8 cellular contexts compared by ENCODE assay signal in the genomic region with DNA sequence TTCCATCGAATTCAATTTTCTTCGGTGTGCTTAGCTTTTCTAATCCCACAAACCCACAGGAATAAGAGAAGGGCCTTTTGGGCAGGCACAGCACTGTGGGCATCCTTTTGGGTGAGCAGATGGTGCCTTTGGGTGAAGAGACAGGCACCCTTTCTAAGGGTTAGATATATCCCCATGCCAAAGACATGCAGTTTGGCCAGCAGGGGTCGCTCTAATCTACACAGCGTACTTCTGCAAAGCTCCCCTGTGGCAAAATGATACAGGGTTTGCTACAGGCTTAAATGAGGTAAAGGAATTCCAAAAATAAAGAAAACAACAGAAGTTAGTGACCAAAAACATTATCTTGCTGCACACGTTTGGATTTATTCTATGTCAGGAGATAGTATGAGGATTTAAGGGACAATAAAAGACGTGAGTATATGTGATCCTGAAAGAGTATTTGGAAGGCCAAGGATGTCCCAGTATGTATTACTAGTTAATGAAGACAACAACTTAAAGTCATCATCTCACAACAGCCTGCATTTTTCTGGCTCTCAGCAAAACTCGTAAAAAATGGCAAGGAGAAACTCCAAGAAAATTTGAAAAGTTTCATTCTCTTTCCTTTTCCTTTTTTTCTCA. TPM values are rescaled to one million over a fixed set of nuclear protein-coding genes. Genes with fewer than 3 reads are reported as not detected.
DNase-seq lines count a peak whose midpoint lies in the region; ATAC-seq and TF ChIP-seq lines count a peak whose summit lies in the region.

No MANE protein-coding gene starts in this region.

- ATAC-seq in GM21723 (IDR thresholded peaks at IDR 0.05; ENCODE audit: unreplicated experiment) (peak; percentile 83), esophagus mucosa (peak; percentile 69)

- H3K4me3 ChIP-seq in neutrophil (ENCODE audit: low read depth in 1 of 2, low read length in 1 of 2) = no peak overlapping the region

- no peaks in the 10 kb centered on the region for H3K9me3 ChIP-seq in neutrophil

- DNase-seq in DMS53 (lab: John Stamatoyannopoulos, UW) (peak; percentile 80), NCI-H146 (lab: John Stamatoyannopoulos, UW) (peak; percentile 54), middle frontal gyrus (ENCODE audit: extremely low spot score, low spot score) (no peak), NCI-H1092 (lab: John Stamatoyannopoulos, UW) (no peak)
- peak; percentile 28 for DNase-seq in activated CD4-positive, alpha-beta T cell treated with anti-CD3 and anti-CD28 coated beads, Interleukin-2, amount 50 U/mL, for 1 hour

- H3K4me1 ChIP-seq in neutrophil (ENCODE audit: control insufficient read depth in 1 of 2, insufficient read depth in 1 of 2, low read depth in 1 of 2, low read length in 1 of 2) = no peaks in the 10 kb centered on the region

- no peak overlapping the region for H3K27ac ChIP-seq in neutrophil

- no peaks in the 10 kb centered on the region for H3K27me3 ChIP-seq in neutrophil

- no peaks in the 10 kb centered on the region for H3K36me3 ChIP-seq in neutrophil

- TF ChIP-seq CTCF in neutrophil (IDR thresholded peaks at IDR 0.05) = peak; percentile 51

RNA-seq across cellular contexts. Expression of gene PHEX, which starts 49.5 kb away (rescaled TPM):
- total RNA-seq in esophagus mucosa = 0.36 TPM

Comparison
In these comparisons a context has a peak if more than half of its experiments do, and no peak if none do; other contexts are left out.
1. DNase-seq: peak in DMS53 (single experiment), NCI-H146 (single experiment) and activated CD4-positive, alpha-beta T cell treated with anti-CD3 and anti-CD28 coated beads, Interleukin-2, amount 50 U/mL, for 1 hour (single experiment); none in middle frontal gyrus (single experiment) and NCI-H1092 (single experiment).